Comparison of ENCODE assay signal across 9 cellular contexts in genomic region chr14:61561144-61561543, GRCh38.
DNase-seq lines count a peak whose midpoint lies in the region; ATAC-seq and TF ChIP-seq lines count a peak whose summit lies in the region.
"Had no signal": no experiment of that assay in that cellular context is flagged by ENCODE, and none has a peak within 500 bp of the region (broad histone marks: within the 10 kb centered on the region; RNA-seq: fewer than 3 reads in every experiment).

No MANE protein-coding gene starts in this region.

- no peak overlapping the region for H2BK5ac ChIP-seq in mesendoderm (ENCODE audit: low read length)

- no peak overlapping the region for H3K4me2 ChIP-seq in mesendoderm (ENCODE audit: low read length)

- intact Hi-C loops in heart left ventricle (cut with DNase I): loop anchor here in 8 of 10 donors (5.0 to 10.0 kb wide), 6 partner anchors 34 to 136 kb away; partner anchors contain the start of gene HIF1A (in 5 of the 8)
- intact Hi-C loops in cardiac septum (cut with DNase I): loop anchor here (5.0 to 10.0 kb wide), 3 partner anchors 34 to 134 kb away; partner anchors contain the start of gene HIF1A

- H3K9me3 ChIP-seq in heart left ventricle: no peaks in the 10 kb centered on the region

- H3K27ac ChIP-seq in heart left ventricle: peak overlapping the region; percentile 31 to 94 (median 76)
- no peak overlapping the region for H3K27ac ChIP-seq in mesendoderm (ENCODE audit: low read depth, low read length)
- no peak overlapping the region for H3K27ac ChIP-seq in caudate nucleus (ENCODE audit: low read depth, low read length)

- H3K4me3 ChIP-seq in heart left ventricle: no peak overlapping the region
- no peak overlapping the region for H3K4me3 ChIP-seq in mesendoderm (ENCODE audit: low read length)

- no peaks in the 10 kb centered on the region for H3K9me3 Mint-ChIP-seq in central memory CD8-positive, alpha-beta T cell

- H3K27me3 Mint-ChIP-seq in central memory CD8-positive, alpha-beta T cell: no peaks in the 10 kb centered on the region

- H2BK15ac ChIP-seq in mesendoderm (replicated peaks; ENCODE audit: low read depth): no peak overlapping the region

- WGBS in heart left ventricle, 4 donors: 64 to 72% (median 68%) methylated on average over 3 of the region's 3 CpGs
- no CpG with 5 or more reads among the region's 3 CpGs for WGBS in mesendoderm (ENCODE audit: extremely low coverage, insufficient coverage, low lambda C conversion rate)

- H3K4me1 ChIP-seq in heart left ventricle: peaks cover 2 to 61% (median 29%) of the 10 kb centered on the region in 12 donors
- H3K4me1 ChIP-seq in mesendoderm (ENCODE audit: control insufficient read depth, low read depth, low read length): peaks cover 3% of the 10 kb centered on the region

- no peaks in the 10 kb centered on the region for H3K36me3 ChIP-seq in heart left ventricle
- H3K36me3 ChIP-seq in mesendoderm (ENCODE audit: control insufficient read depth, insufficient read depth, low read length): no peaks in the 10 kb centered on the region

- H3K36me3 Mint-ChIP-seq in central memory CD8-positive, alpha-beta T cell (ENCODE audit: insufficient read depth): peaks cover 10% of the 10 kb centered on the region

- no peak overlapping the region for H3K9ac ChIP-seq in mesendoderm (ENCODE audit: low read length)

- H3K4me1 Mint-ChIP-seq in central memory CD8-positive, alpha-beta T cell: peaks cover 6% of the 10 kb centered on the region

- TF ChIP-seq CTCF in heart left ventricle (IDR thresholded peaks at IDR 0.05): no peak

- no peak overlapping the region for H2AK5ac ChIP-seq in mesendoderm (ENCODE audit: low read length)

- ATAC-seq in heart left ventricle: no peak
- ATAC-seq in central memory CD8-positive, alpha-beta T cell (replicated peaks; ENCODE audit: extremely low read depth, poor library complexity, severe bottlenecking): no peak

- no peak overlapping the region for H3K18ac ChIP-seq in mesendoderm (ENCODE audit: low read length)

- H3K56ac ChIP-seq in mesendoderm (ENCODE audit: low read length): no peak overlapping the region

- H2BK120ac ChIP-seq in mesendoderm (ENCODE audit: low read depth, low read length): no peak overlapping the region

- DNase-seq in heart left ventricle (no peak), cardiac septum (ENCODE audit: low spot score) (no peak), mesendoderm (peak; percentile 37), NCI-H2081 (lab: John Stamatoyannopoulos, UW) (no peak), NCI-H2227 (lab: John Stamatoyannopoulos, UW; ENCODE audit: unreplicated experiment) (no peak), caudate nucleus (lab: John Stamatoyannopoulos, UW) (no peak), NCI-H1048 (lab: John Stamatoyannopoulos, UW) (no peak)
- no peak for DNase-seq in central memory CD8-positive, alpha-beta T cell (ENCODE audit: low spot score in 2 of 2)
- DNase-seq: NCI-H2171 had no signal

- no peak overlapping the region for H4K5ac ChIP-seq in mesendoderm (ENCODE audit: low read length)

- no peaks in the 10 kb centered on the region for H3K79me1 ChIP-seq in mesendoderm (ENCODE audit: low read length)

- no peak overlapping the region for H4K8ac ChIP-seq in mesendoderm (ENCODE audit: low read depth, low read length)

- TF ChIP-seq POLR2A in heart left ventricle (IDR thresholded peaks at IDR 0.05): no peak

- no peak overlapping the region for H3K4me3 Mint-ChIP-seq in central memory CD8-positive, alpha-beta T cell

- no peak overlapping the region for H3K23ac ChIP-seq in mesendoderm (ENCODE audit: low read length)

- no peaks in the 10 kb centered on the region for H3K27me3 ChIP-seq in heart left ventricle
- H3K27me3 ChIP-seq in mesendoderm (ENCODE audit: insufficient read depth, low read length, poor library complexity): no peaks in the 10 kb centered on the region

- peak overlapping the region; percentile 25 for H3K4ac ChIP-seq in mesendoderm (ENCODE audit: low read depth, low read length)

- no peaks in the 10 kb centered on the region for H3K79me2 ChIP-seq in mesendoderm (ENCODE audit: control insufficient read depth, insufficient read depth, low read length)

- H3K27ac Mint-ChIP-seq in central memory CD8-positive, alpha-beta T cell (ENCODE audit: low read depth): peak overlapping the region; percentile 41

Comparison
In these comparisons a context has a peak if more than half of its experiments do, and no peak if none do; other contexts are left out.
1. H3K27ac ChIP-seq: peak in heart left ventricle (12 of 12); none in mesendoderm (single experiment) and caudate nucleus (single experiment).